8 cellular contexts compared by ENCODE assay signal in the genomic region with DNA sequence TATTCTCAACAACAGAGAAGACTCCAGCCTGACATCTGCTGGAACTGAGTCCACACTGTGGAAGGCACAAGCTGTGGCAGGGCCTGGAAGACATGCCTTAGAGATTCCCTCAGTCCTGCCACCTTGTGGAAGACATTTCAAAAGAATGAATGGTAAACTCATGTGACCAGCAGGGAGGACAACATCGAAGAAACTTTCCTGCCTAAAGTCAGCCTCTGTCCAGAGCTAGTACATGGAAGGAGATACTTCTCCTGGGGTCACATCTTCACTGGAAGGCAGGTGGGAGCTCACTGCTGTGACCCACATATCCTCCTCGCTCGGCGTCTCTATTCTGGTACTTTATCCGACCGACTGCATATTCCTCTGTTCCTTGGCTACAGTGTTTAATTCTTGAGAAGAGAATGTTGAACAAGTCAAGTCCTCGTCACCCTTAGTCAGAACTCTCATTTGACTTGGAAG. TPM values are rescaled to one million over a fixed set of nuclear protein-coding genes. Genes with fewer than 3 reads are reported as not detected.
A peak's percentile ranks its signal among the peaks of the same experiment; 100 is the strongest.
DNase-seq lines count a peak whose midpoint lies in the region; ATAC-seq, FAIRE-seq and TF ChIP-seq lines count a peak whose summit lies in the region.

No MANE protein-coding gene starts in this region.

- peaks cover 13% of the 10 kb centered on the region for H3K4me1 ChIP-seq in foreskin keratinocyte

- no peak for TF ChIP-seq POLR2A in H54 (IDR thresholded peaks at IDR 0.05; ENCODE audit: low read depth, low read length)

- H3K27ac ChIP-seq in foreskin keratinocyte, result no peak overlapping the region

- ATAC-seq in WTC11, result peak; percentile 99
- ATAC-seq in foreskin keratinocyte, result peak; percentile 99
- no peak for ATAC-seq in HG03139 (IDR thresholded peaks at IDR 0.05; ENCODE audit: unreplicated experiment)

- CTCF ChIA-PET in WTC11 (lab: Charles Lee), result interaction anchor here (0.6 to 2.7 kb wide), 40 partner anchors 9 to 351 kb away, joined by 3 to 24 read pairs (median 5); partner anchors contain the start of gene SDC1

- peak; percentile 28 for TF ChIP-seq CTCF in WTC11 (IDR thresholded peaks at IDR 0.05)
- TF ChIP-seq CTCF in foreskin keratinocyte (conservative IDR thresholded peaks at IDR 0.05), result peak; percentile 98
- TF ChIP-seq CTCF in osteocyte (IDR thresholded peaks at IDR 0.05), result peak; percentile 77

- H3K9me3 Mint-ChIP-seq in WTC11, result no peaks in the 10 kb centered on the region
- H3K9me3 Mint-ChIP-seq in osteocyte (ENCODE audit: unreplicated experiment), result no peaks in the 10 kb centered on the region

- no peaks in the 10 kb centered on the region for H3K27me3 ChIP-seq in foreskin keratinocyte

- H3K4me1 Mint-ChIP-seq in WTC11, result peaks cover 7% of the 10 kb centered on the region
- peaks cover 15% of the 10 kb centered on the region for H3K4me1 Mint-ChIP-seq in osteocyte (ENCODE audit: unreplicated experiment)

- H3K27me3 Mint-ChIP-seq in WTC11 (ENCODE audit: low read depth) (no peaks in the 10 kb centered on the region), osteocyte (ENCODE audit: unreplicated experiment) (no peaks in the 10 kb centered on the region)

- H3K4me3 Mint-ChIP-seq in WTC11 (no peak overlapping the region), osteocyte (ENCODE audit: unreplicated experiment) (no peak overlapping the region)

- POLR2A ChIA-PET in WTC11 (lab: Charles Lee), result no interaction called here

- peaks cover 15% of the 10 kb centered on the region for H3K36me3 Mint-ChIP-seq in WTC11
- peaks cover 20% of the 10 kb centered on the region for H3K36me3 Mint-ChIP-seq in osteocyte (ENCODE audit: unreplicated experiment)

- FAIRE-seq in H54 (lab: Jason Lieb, UNC), result peak; percentile 99

- peak; percentile 43 for DNase-seq in NCI-H748 (lab: John Stamatoyannopoulos, UW; ENCODE audit: unreplicated experiment)
- DNase-seq in NCI-H748 treated with DMSO at 0.1 percent for 48 hours (lab: John Stamatoyannopoulos, UW), result no peak
- DNase-seq in H54 (ENCODE audit: insufficient read length, low spot score), result peak; percentile 57
- peak; percentile 5 for DNase-seq in NCI-H1436 (lab: John Stamatoyannopoulos, UW)
- DNase-seq in WTC11 (ENCODE audit: low spot score), result peak; percentile 62
- DNase-seq in foreskin keratinocyte, result peak; percentile 59 to 81
- no peak for DNase-seq in osteocyte (ENCODE audit: extremely low spot score, unreplicated experiment)

- H3K27ac Mint-ChIP-seq in WTC11, result peak overlapping the region; percentile 88
- peak overlapping the region; percentile 81 for H3K27ac Mint-ChIP-seq in osteocyte (ENCODE audit: unreplicated experiment)

TF ChIP-seq in WTC11, 78 proteins besides CTCF, POLR2A, EP300 and RAD21 (continues in another document):
- TF ChIP-seq PREB (CRISPR knock-in tag; IDR thresholded peaks at IDR 0.05; ENCODE audit: borderline replicate concordance), result no peak
- no peak for TF ChIP-seq CDX4 (CRISPR knock-in tag; IDR thresholded peaks at IDR 0.05; ENCODE audit: borderline replicate concordance)
- no peak for TF ChIP-seq ELF4 (CRISPR knock-in tag; IDR thresholded peaks at IDR 0.05; ENCODE audit: low read depth)
- no peak for TF ChIP-seq ZNF512 (CRISPR knock-in tag; IDR thresholded peaks at IDR 0.05; ENCODE audit: borderline replicate concordance)
- TF ChIP-seq KAT7 (CRISPR knock-in tag; IDR thresholded peaks at IDR 0.05; ENCODE audit: borderline replicate concordance), result no peak
- TF ChIP-seq ZBTB21 (CRISPR knock-in tag; IDR thresholded peaks at IDR 0.05; ENCODE audit: borderline replicate concordance), result no peak
- no peak for TF ChIP-seq NR3C1 (CRISPR knock-in tag; conservative IDR thresholded peaks at IDR 0.05; ENCODE audit: low read depth)
- no peak for TF ChIP-seq RORB (CRISPR knock-in tag; IDR thresholded peaks at IDR 0.05)
- no peak for TF ChIP-seq NFE2L1 (CRISPR knock-in tag; IDR thresholded peaks at IDR 0.05)
- TF ChIP-seq, protein P1, sequence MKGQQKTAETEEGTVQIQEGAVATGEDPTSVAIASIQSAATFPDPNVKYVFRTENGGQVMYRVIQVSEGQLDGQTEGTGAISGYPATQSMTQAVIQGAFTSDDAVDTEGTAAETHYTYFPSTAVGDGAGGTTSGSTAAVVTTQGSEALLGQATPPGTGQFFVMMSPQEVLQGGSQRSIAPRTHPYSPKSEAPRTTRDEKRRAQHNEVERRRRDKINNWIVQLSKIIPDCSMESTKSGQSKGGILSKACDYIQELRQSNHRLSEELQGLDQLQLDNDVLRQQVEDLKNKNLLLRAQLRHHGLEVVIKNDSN (CRISPR knock-in tag; IDR thresholded peaks at IDR 0.05), result peak; percentile 54; the same call in 1 of the 2 replicates
- TF ChIP-seq NFATC4 (CRISPR knock-in tag; IDR thresholded peaks at IDR 0.05), result no peak
- TF ChIP-seq SP1 (CRISPR knock-in tag; conservative IDR thresholded peaks at IDR 0.05), result 0 out of 2 replicates have a peak, but pooled peaks have one; percentile 35
- no peak for TF ChIP-seq NR2C2 (CRISPR knock-in tag; IDR thresholded peaks at IDR 0.05)
- TF ChIP-seq TEAD1 (CRISPR knock-in tag; IDR thresholded peaks at IDR 0.05), result peak; percentile 96; the same call in 1 of the 2 replicates
- TF ChIP-seq IRF2 (CRISPR knock-in tag; IDR thresholded peaks at IDR 0.05; ENCODE audit: borderline replicate concordance, low read depth), result no peak
- TF ChIP-seq, protein P2, sequence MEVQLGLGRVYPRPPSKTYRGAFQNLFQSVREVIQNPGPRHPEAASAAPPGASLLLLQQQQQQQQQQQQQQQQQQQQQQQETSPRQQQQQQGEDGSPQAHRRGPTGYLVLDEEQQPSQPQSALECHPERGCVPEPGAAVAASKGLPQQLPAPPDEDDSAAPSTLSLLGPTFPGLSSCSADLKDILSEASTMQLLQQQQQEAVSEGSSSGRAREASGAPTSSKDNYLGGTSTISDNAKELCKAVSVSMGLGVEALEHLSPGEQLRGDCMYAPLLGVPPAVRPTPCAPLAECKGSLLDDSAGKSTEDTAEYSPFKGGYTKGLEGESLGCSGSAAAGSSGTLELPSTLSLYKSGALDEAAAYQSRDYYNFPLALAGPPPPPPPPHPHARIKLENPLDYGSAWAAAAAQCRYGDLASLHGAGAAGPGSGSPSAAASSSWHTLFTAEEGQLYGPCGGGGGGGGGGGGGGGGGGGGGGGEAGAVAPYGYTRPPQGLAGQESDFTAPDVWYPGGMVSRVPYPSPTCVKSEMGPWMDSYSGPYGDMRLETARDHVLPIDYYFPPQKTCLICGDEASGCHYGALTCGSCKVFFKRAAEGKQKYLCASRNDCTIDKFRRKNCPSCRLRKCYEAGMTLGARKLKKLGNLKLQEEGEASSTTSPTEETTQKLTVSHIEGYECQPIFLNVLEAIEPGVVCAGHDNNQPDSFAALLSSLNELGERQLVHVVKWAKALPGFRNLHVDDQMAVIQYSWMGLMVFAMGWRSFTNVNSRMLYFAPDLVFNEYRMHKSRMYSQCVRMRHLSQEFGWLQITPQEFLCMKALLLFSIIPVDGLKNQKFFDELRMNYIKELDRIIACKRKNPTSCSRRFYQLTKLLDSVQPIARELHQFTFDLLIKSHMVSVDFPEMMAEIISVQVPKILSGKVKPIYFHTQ (CRISPR knock-in tag; IDR thresholded peaks at IDR 0.05), result no peak

RNA-seq across cellular contexts. Expression of gene PUM2, which starts 59.5 kb away (rescaled TPM):
- total RNA-seq in WTC11 (2021) (84.7 to 104 TPM (median 90.0 TPM) in 3 replicates), foreskin keratinocyte (43.9 and 44.1 TPM in 2 replicates), osteocyte (82.2 and 86.4 TPM in 2 replicates)
- 9.5 and 11.6 TPM in 2 replicates for polyA plus RNA-seq in foreskin keratinocyte

Comparison
In these comparisons a context has a peak if more than half of its experiments do, and no peak if none do; other contexts are left out.
1. DNase-seq: peak in NCI-H748 (single experiment), H54 (single experiment), NCI-H1436 (single experiment), WTC11 (single experiment) and foreskin keratinocyte (2 of 2); none in NCI-H748 treated with DMSO at 0.1 percent for 48 hours (single experiment) and osteocyte (single experiment).
2. CTCF ChIP-seq: peak in every context shown above with its lines; median percentile 98 in foreskin keratinocyte; 77 in osteocyte; 28 in WTC11.